10 cellular contexts compared by ENCODE assay signal in the genomic region with DNA sequence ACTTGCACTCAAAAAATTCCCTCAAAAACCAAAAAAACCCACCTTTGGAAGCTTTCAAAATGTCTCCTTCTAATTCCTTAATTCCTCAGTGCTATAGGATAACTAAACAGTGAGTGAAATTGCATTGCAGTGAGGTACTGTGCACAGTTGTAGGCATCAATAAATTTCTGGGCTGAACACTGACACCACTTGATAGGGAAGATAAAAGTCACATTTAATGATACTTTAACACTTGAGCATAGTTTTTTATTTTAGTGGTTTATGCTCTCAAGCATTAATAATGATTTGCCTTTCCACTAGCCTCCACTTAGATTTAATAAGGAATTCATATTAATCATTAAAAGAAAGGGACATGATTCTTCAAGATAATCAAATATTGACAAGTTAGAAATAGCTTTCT.
"Had no signal": no experiment of that assay in that cellular context is flagged by ENCODE, and none has a peak within 500 bp of the region (broad histone marks: within the 10 kb centered on the region; RNA-seq: fewer than 3 reads in every experiment).

No MANE protein-coding gene starts in this region.

- H3K4me3 ChIP-seq: GM23248, HAP-1 had no signal

- H3K4me3 Mint-ChIP-seq: HFFc6, IgD-negative memory B cell had no signal

- H3K4me1 ChIP-seq: HAP-1 had no signal

- H2AFZ ChIP-seq: GM23248 had no signal

- H3K27ac ChIP-seq: GM23248, HL-60 had no signal

- DNase-seq: GM23248, GOT3, H7, HFFc6, KBM-7 had no signal

- H3K9ac ChIP-seq: GM23248 had no signal

- H3K9me3 ChIP-seq: HAP-1 had no signal

- ATAC-seq: HCT116, HepG2 had no signal

- H3K27ac Mint-ChIP-seq: HFFc6, IgD-negative memory B cell had no signal

- H3K9me3 Mint-ChIP-seq: HFFc6, IgD-negative memory B cell had no signal

- H3K27me3 Mint-ChIP-seq: IgD-negative memory B cell had no signal
